In the genomic region with DNA sequence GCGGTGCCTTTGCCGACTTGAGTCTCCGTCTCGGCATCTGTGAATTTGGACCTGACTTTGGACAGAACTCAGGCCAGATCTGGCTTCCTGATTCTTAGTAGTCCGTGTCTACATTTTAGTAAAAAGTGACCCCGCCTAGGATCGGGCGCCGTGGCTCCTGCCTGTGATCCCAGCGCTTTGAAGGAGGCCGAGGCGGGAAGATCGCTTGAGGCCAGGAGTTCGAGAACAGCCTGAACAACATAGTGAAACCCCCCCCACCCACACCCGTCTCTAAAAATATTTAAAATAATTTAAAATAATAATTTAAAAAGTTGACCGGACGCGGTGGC, we compare ENCODE assay signal across 8 cellular contexts. TPM values are rescaled to one million over a fixed set of nuclear protein-coding genes. Genes with fewer than 3 reads are reported as not detected.
A peak's percentile ranks its signal among the peaks of the same experiment; 100 is the strongest.
DNase-seq lines count a peak whose midpoint lies in the region; ATAC-seq and TF ChIP-seq lines count a peak whose summit lies in the region.

No MANE protein-coding gene starts in this region.

- H3K27me3 ChIP-seq in BE2C (no peaks in the 10 kb centered on the region), endocrine pancreas (ENCODE audit: control insufficient read depth, insufficient read depth, low read length) (no peaks in the 10 kb centered on the region)

- no peaks in the 10 kb centered on the region for H3K36me3 Mint-ChIP-seq in nephron (ENCODE audit: low read depth)

- no peaks in the 10 kb centered on the region for H3K9me3 ChIP-seq in BE2C
- no peaks in the 10 kb centered on the region for H3K9me3 ChIP-seq in endocrine pancreas (ENCODE audit: control insufficient read depth, low read length)

- H3K9me3 Mint-ChIP-seq in nephron: no peaks in the 10 kb centered on the region

- peak overlapping the region; percentile 83 for H3K9ac ChIP-seq in endocrine pancreas (ENCODE audit: control insufficient read depth, insufficient read depth, low read length)

- no peak for DNase-seq in BE2C
- no peak for DNase-seq in NB4 (ENCODE audit: low read depth)
- DNase-seq in NCI-H748 (lab: John Stamatoyannopoulos, UW; ENCODE audit: unreplicated experiment): no peak
- DNase-seq in stimulated activated naive CD4-positive, alpha-beta T cell (lab: John Stamatoyannopoulos, UW): no peak

- ATAC-seq in HG03565 (IDR thresholded peaks at IDR 0.05; ENCODE audit: unreplicated experiment) (no peak), GM19324 (IDR thresholded peaks at IDR 0.05; ENCODE audit: low FRiP score, unreplicated experiment) (no peak)

- H3K27ac Mint-ChIP-seq in nephron: peak overlapping the region; percentile 95 to 99 (median 97)

- H3K4me1 Mint-ChIP-seq in nephron: peaks cover 7% of the 10 kb centered on the region

- H3K4me3 ChIP-seq in BE2C (ENCODE audit: low read depth, low read length) (peak overlapping the region; percentile 69), NB4 (ENCODE audit: low read depth, low read length) (peak overlapping the region; percentile 47), endocrine pancreas (ENCODE audit: control insufficient read depth, insufficient read depth, low read length) (no peak overlapping the region)

- no peak for TF ChIP-seq POLR2A in NB4 (IDR thresholded peaks at IDR 0.05; ENCODE audit: extremely low read depth, insufficient read length)

- TF ChIP-seq CTCF in BE2C (IDR thresholded peaks at IDR 0.05; ENCODE audit: low read depth, low read length) (no peak), NB4 (IDR thresholded peaks at IDR 0.05; ENCODE audit: low read depth, low read length) (no peak), nephron (IDR thresholded peaks at IDR 0.05; ENCODE audit: unreplicated experiment in 3 of 3) (no peak)

- H3K36me3 ChIP-seq in BE2C: peaks cover 22% of the 10 kb centered on the region
- no peaks in the 10 kb centered on the region for H3K36me3 ChIP-seq in endocrine pancreas (ENCODE audit: control insufficient read depth, insufficient read depth, low read length)

- H3K27me3 Mint-ChIP-seq in nephron (ENCODE audit: low read depth): peaks cover 11% of the 10 kb centered on the region

- H3K4me3 Mint-ChIP-seq in nephron: peak overlapping the region; percentile 91 to 95 (median 94)

- H3K4me1 ChIP-seq in BE2C (no peaks in the 10 kb centered on the region), endocrine pancreas (ENCODE audit: control insufficient read depth, insufficient read depth, low read length) (no peaks in the 10 kb centered on the region)

RNA-seq across cellular contexts. Expression of a gene that starts 0.8 kb away (rescaled TPM):
- polyA plus RNA-seq in BE2C (2012; ENCODE audit: insufficient read depth, insufficient read length, low read depth): 120 TPM

RNA-seq across cellular contexts. Expression of a gene that starts 48.0 kb away (rescaled TPM):
- 445 TPM for polyA plus RNA-seq in BE2C (2012; ENCODE audit: insufficient read depth, insufficient read length, low read depth)
